ENCODE assay signal across 1 cellular context in the genomic region with DNA sequence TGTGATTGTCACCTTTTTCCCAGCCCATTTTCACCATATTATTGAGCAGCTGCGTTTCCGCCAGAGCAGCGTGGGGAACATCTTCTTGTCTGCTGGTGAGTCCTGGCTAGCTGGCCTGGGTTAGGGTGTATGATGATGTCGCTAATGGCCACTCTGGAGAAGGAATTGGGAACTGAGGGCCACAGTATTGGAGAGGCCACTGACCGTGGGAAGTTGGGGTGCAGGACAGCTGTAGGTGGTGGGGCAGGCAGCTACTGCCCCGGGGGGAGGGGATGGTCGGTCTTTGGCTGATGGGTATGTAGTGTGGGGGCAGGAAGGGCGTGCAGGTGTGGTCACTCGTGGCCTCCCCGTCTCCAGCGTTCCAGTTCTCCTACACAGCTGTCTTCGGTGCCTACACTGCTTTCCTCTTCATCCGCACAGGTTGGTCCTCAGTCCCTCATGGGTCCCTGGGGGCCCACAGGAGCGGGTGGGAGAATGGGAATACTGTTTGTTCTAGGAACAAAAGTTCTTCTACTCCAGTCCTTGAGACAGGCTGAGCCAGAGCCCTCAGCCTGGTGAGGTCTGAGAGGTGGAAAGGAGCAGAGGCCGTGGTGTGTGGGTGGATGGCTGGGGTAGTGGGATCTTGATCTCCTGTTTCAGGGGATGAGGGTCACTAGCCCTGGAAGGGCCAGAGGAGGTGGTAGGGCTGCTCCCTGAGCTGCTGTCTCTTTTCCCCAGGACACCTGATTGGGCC.
TF ChIP-seq lines count a peak whose summit lies in the region.

No MANE protein-coding gene starts in this region.

TF ChIP-seq in K562, 482 proteins besides CTCF, POLR2A, EP300 and RAD21:
- TF ChIP-seq ARID2 (IDR thresholded peaks at IDR 0.05) = no peak
- TF ChIP-seq TBL1XR1 (IDR thresholded peaks at IDR 0.05; ENCODE audit: low read length in 2 of 2) = no peak
- no peak for TF ChIP-seq TARDBP (IDR thresholded peaks at IDR 0.05)
- TF ChIP-seq RBFOX2 (IDR thresholded peaks at IDR 0.05; ENCODE audit: low read depth, low read length) = peak; percentile 58
- TF ChIP-seq HOXB6 (CRISPR knock-in tag; IDR thresholded peaks at IDR 0.05; ENCODE audit: borderline replicate concordance) = no peak
- TF ChIP-seq SP1 (CRISPR knock-in tag; IDR thresholded peaks at IDR 0.05) = no peak
- TF ChIP-seq STAG1 (CRISPR knock-in tag; IDR thresholded peaks at IDR 0.05; ENCODE audit: borderline replicate concordance) = no peak
- TF ChIP-seq PRPF4 (IDR thresholded peaks at IDR 0.05; ENCODE audit: insufficient read depth, low read depth, low read length, poor library complexity, severe bottlenecking) = no peak
